25 cellular contexts compared by ENCODE assay signal in the genomic region with DNA sequence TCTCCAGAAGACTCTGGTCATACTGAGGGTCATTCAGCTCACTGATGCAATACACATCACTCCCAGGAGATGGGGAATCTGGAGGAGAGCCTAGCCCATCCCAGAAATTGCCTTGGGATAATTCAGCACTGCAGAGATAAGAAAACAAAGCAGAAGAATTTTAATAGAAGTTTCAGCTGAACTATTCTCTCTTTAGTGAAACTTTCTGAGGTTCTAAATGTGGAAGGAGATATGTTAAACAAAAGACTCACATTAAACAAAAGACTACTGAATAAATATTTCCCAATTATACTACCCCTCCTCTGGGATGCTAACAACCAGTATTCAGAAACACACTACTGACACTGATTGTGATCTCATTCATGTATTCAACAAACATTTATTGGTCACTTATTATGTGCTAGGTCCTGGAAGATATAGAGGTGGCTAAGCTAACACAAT. TPM values are rescaled to one million over a fixed set of nuclear protein-coding genes. Genes with fewer than 3 reads are reported as not detected.
DNase-seq lines count a peak whose midpoint lies in the region; ATAC-seq and TF ChIP-seq lines count a peak whose summit lies in the region.
"Had no signal": no experiment of that assay in that cellular context is flagged by ENCODE, and none has a peak within 500 bp of the region (broad histone marks: within the 10 kb centered on the region; RNA-seq: fewer than 3 reads in every experiment).

No MANE protein-coding gene starts in this region.

- H3K79me1 ChIP-seq in IMR-90 (ENCODE audit: low read depth in 1 of 2, low read length in 2 of 2): peaks cover 0 to 3% of the 10 kb centered on the region in 2 experiments; a peak in 1 of 4 replicates

- no TSS peak for BruUV-seq in IMR-90 (replicated peaks; lab: Mats Ljungman, UMichigan)

- H3K9me3 Mint-ChIP-seq in chondrocyte (ENCODE audit: low read depth) (no peaks in the 10 kb centered on the region), neural crest cell (no peaks in the 10 kb centered on the region)
- H3K9me3 Mint-ChIP-seq: activated B cell treated with CpG ODN at 0.5 μM for 24 hours; central memory CD8-positive, alpha-beta T cell; nephron had no signal

- no peak overlapping the region for H3K56ac ChIP-seq in IMR-90 (ENCODE audit: extremely low read depth, insufficient read depth, low read length)

- no peak for TF ChIP-seq POLR2A in IMR-90 (IDR thresholded peaks at IDR 0.05; ENCODE audit: low read depth, low read length)

- intact Hi-C loops in IMR-90 (cut with micrococcal nuclease): no loop called here
- intact Hi-C loops in head of caudate nucleus (cut with DNase I): no loop called here

- peaks cover 6% of the 10 kb centered on the region for H3K4me1 Mint-ChIP-seq in chondrocyte (ENCODE audit: low read depth)
- H3K4me1 Mint-ChIP-seq in neural crest cell: no peaks in the 10 kb centered on the region
- H3K4me1 Mint-ChIP-seq: activated B cell treated with CpG ODN at 0.5 μM for 24 hours; central memory CD8-positive, alpha-beta T cell; nephron had no signal

- H3K27me3 Mint-ChIP-seq in chondrocyte (ENCODE audit: low read depth): no peaks in the 10 kb centered on the region
- no peaks in the 10 kb centered on the region for H3K27me3 Mint-ChIP-seq in neural crest cell (ENCODE audit: low read depth)
- H3K27me3 Mint-ChIP-seq: activated B cell treated with CpG ODN at 0.5 μM for 24 hours; central memory CD8-positive, alpha-beta T cell had no signal

- DNase-seq in BE2C (no peak), IMR-90 (peak; percentile 35), chondrocyte (ENCODE audit: low spot score) (no peak), neural crest cell (ENCODE audit: low read depth, low spot score) (no peak), head of caudate nucleus (no peak), NCI-H2227 treated with DMSO at 0.1 percent for 48 hours (lab: John Stamatoyannopoulos, UW) (no peak)
- no peak for DNase-seq in activated CD8-positive, alpha-beta memory T cell treated with anti-CD3 and anti-CD28 coated beads for 24 hours
- DNase-seq: activated B cell treated with CpG ODN at 0.5 μM for 24 hours; activated CD4-positive, alpha-beta T cell treated with anti-CD3 and anti-CD28 coated beads, Interleukin-2, amount 50 U/mL, for 48 hours; activated naive CD4-positive, alpha-beta T cell treated with Interleukin-2 at 50 U/mL for 16 hours; activated T-cell treated with anti-CD3 and anti-CD28 coated beads for 4 hours; amygdala; effector CD4-positive, alpha-beta T cell; MM.1S; NCI-H146; NCI-H82; small intestine; stimulated activated naive CD4-positive, alpha-beta T cell treated with Interleukin-2 at 50 U/mL for 16 hours; T-helper 2 cell; tibial artery had no signal

- H3K27me3 ChIP-seq in BE2C (no peaks in the 10 kb centered on the region), IMR-90 (ENCODE audit: control insufficient read depth, insufficient read depth, low read length) (no peaks in the 10 kb centered on the region)
- H3K27me3 ChIP-seq: SJSA1, tibial artery had no signal

- H2AK9ac ChIP-seq in IMR-90 (replicated peaks; ENCODE audit: low read depth, low read length, poor library complexity): no peak overlapping the region

- no peak overlapping the region for H4K8ac ChIP-seq in IMR-90 (ENCODE audit: low read depth in 2 of 2, low read length in 2 of 2)

- no peak overlapping the region for H3K18ac ChIP-seq in IMR-90 (ENCODE audit: low read depth, low read length)

- H2BK20ac ChIP-seq in IMR-90 (ENCODE audit: low read depth, low read length): no peak overlapping the region

- no peak overlapping the region for H2BK120ac ChIP-seq in IMR-90 (ENCODE audit: low read depth, low read length)

- no peaks in the 10 kb centered on the region; the same call in 1 of the 2 replicates for H3K9me1 ChIP-seq in IMR-90 (ENCODE audit: insufficient read depth, low read length)

- H4K5ac ChIP-seq in IMR-90 (ENCODE audit: low read depth, low read length): no peak overlapping the region

- H3K14ac ChIP-seq in IMR-90 (replicated peaks; ENCODE audit: low read depth, low read length): no peak overlapping the region

- in situ Hi-C loops in IMR-90 (cut with MboI; ENCODE audit: low sequenced_read_pairs): no loop called here

- H3K36me3 ChIP-seq in BE2C: peaks cover 13% of the 10 kb centered on the region
- H3K36me3 ChIP-seq in IMR-90 (ENCODE audit: control insufficient read depth, insufficient read depth, low read length): peaks cover 3% of the 10 kb centered on the region
- H3K36me3 ChIP-seq: SJSA1 had no signal

- ATAC-seq in IMR-90 (ENCODE audit: low read depth) (peak; percentile 37; the same call in 1 of the 2 replicates), HG03108 (IDR thresholded peaks at IDR 0.05; ENCODE audit: unreplicated experiment) (no peak)
- ATAC-seq: Panc1 had no signal

- H3K27ac Mint-ChIP-seq in chondrocyte (ENCODE audit: unreplicated experiment): peak overlapping the region; percentile 32
- H3K27ac Mint-ChIP-seq in neural crest cell (ENCODE audit: unreplicated experiment): peak overlapping the region; percentile 63
- H3K27ac Mint-ChIP-seq: activated B cell treated with CpG ODN at 0.5 μM for 24 hours, nephron had no signal

- H3K4ac ChIP-seq in IMR-90 (ENCODE audit: low read depth, low read length): no peak overlapping the region

- H2AK5ac ChIP-seq in IMR-90 (ENCODE audit: low read depth, low read length): no peak overlapping the region

- peak overlapping the region; percentile 58 for H2BK5ac ChIP-seq in IMR-90 (ENCODE audit: low read depth, low read length, poor library complexity, severe bottlenecking)

- H3K4me1 ChIP-seq in BE2C: no peaks in the 10 kb centered on the region
- peaks cover 2% of the 10 kb centered on the region; the same call in 1 of the 2 replicates for H3K4me1 ChIP-seq in IMR-90 (ENCODE audit: control insufficient read depth, insufficient read depth, low read length)
- H3K4me1 ChIP-seq: SJSA1, tibial artery had no signal

- H3K36me3 Mint-ChIP-seq in chondrocyte (ENCODE audit: low read depth): peaks cover 1% of the 10 kb centered on the region
- peaks cover 19% of the 10 kb centered on the region for H3K36me3 Mint-ChIP-seq in neural crest cell (ENCODE audit: low read depth)

- no peak overlapping the region for H2AFZ ChIP-seq in IMR-90 (replicated peaks; ENCODE audit: low read length, poor library complexity)

- POLR2A ChIA-PET in IMR-90 (lab: Charles Lee; ENCODE audit: unreplicated experiment): interaction anchor here (0.6 kb wide), 1 partner anchor 867 kb away, joined by 9 read pairs; no protein-coding TSS in a partner anchor

- H3K9ac ChIP-seq in IMR-90 (ENCODE audit: low read depth, low read length): no peak overlapping the region

- H3K27ac ChIP-seq in IMR-90 (ENCODE audit: insufficient read depth, low read length): no peak overlapping the region
- H3K27ac ChIP-seq: SJSA1, tibial artery had no signal

- TF ChIP-seq CTCF in BE2C (IDR thresholded peaks at IDR 0.05; ENCODE audit: low read depth, low read length): peak; percentile 33; the same call in 1 of the 2 replicates
- TF ChIP-seq CTCF in IMR-90 (conservative IDR thresholded peaks at IDR 0.05; ENCODE audit: low read depth, low read length): peak; percentile 21; the same call in 1 of the 2 replicates
- TF ChIP-seq CTCF in chondrocyte (IDR thresholded peaks at IDR 0.05): peak; percentile 21
- TF ChIP-seq CTCF in neural crest cell (conservative IDR thresholded peaks at IDR 0.05): no peak

- H3K9me3 ChIP-seq in BE2C (no peaks in the 10 kb centered on the region), IMR-90 (ENCODE audit: control insufficient read depth, insufficient read depth, low read length) (no peaks in the 10 kb centered on the region)
- H3K9me3 ChIP-seq: SJSA1, tibial artery had no signal

- TF ChIP-seq RAD21 in IMR-90 (IDR thresholded peaks at IDR 0.05; ENCODE audit: low read length): peak; percentile 34

- CTCF ChIA-PET in IMR-90 (lab: Yijun Ruan, JAX): no interaction called here

- no peak overlapping the region for H3K4me2 ChIP-seq in IMR-90 (ENCODE audit: low read depth, low read length)

- H4K91ac ChIP-seq in IMR-90 (ENCODE audit: insufficient read depth, low read depth, low read length): no peak overlapping the region

- no peak overlapping the region for H2BK15ac ChIP-seq in IMR-90 (ENCODE audit: low read depth, low read length)

- dilution Hi-C loops in IMR-90 (cut with HindIII; ENCODE audit: low sequenced_read_pairs, unreplicated experiment): no loop called here

- H3K4me3 Mint-ChIP-seq in chondrocyte (ENCODE audit: unreplicated experiment): no peak overlapping the region
- no peak overlapping the region for H3K4me3 Mint-ChIP-seq in neural crest cell
- H3K4me3 Mint-ChIP-seq: activated B cell treated with CpG ODN at 0.5 μM for 24 hours; central memory CD8-positive, alpha-beta T cell; nephron had no signal

- H3K4me3 ChIP-seq in BE2C (ENCODE audit: low read depth, low read length) (no peak overlapping the region), IMR-90 (ENCODE audit: insufficient read depth, low read depth, low read length) (no peak overlapping the region)
- H3K4me3 ChIP-seq: SJSA1, tibial artery had no signal

- H4K20me1 ChIP-seq in IMR-90 (ENCODE audit: insufficient read depth, low read length): no peaks in the 10 kb centered on the region

- H3K23ac ChIP-seq in IMR-90 (ENCODE audit: low read depth, low read length): no peak overlapping the region

TF ChIP-seq in IMR-90, 13 proteins besides CTCF, POLR2A, EP300 and RAD21:
- TF ChIP-seq NFE2L2 (IDR thresholded peaks at IDR 0.05; ENCODE audit: low read depth, low read length): no peak
- TF ChIP-seq MXI1 (IDR thresholded peaks at IDR 0.05; ENCODE audit: borderline replicate concordance, low read depth, low read length): no peak
- no peak for TF ChIP-seq CEBPB (IDR thresholded peaks at IDR 0.05; ENCODE audit: low read depth, low read length)
- no peak for TF ChIP-seq CHD1 (IDR thresholded peaks at IDR 0.05; ENCODE audit: low read depth, low read length)
- no peak for TF ChIP-seq MAFK (IDR thresholded peaks at IDR 0.05; ENCODE audit: low read depth, low read length)
- no peak for TF ChIP-seq BHLHE40 (IDR thresholded peaks at IDR 0.05; ENCODE audit: low read depth, low read length)
- TF ChIP-seq FOS (IDR thresholded peaks at IDR 0.05; ENCODE audit: low read depth, low read length): no peak
- TF ChIP-seq SMC3 (IDR thresholded peaks at IDR 0.05; ENCODE audit: low read depth, low read length): peak; percentile 28; the same call in 1 of the 2 replicates

RNA-seq across cellular contexts. Expression of a gene that starts 47.8 kb away (rescaled TPM):
- 20.4 TPM for polyA plus RNA-seq in BE2C (2012; ENCODE audit: insufficient read depth, insufficient read length, low read depth)
- total RNA-seq in IMR-90 (2012; rRNA removed) (15.0 and 19.2 TPM in 2 replicates), chondrocyte (14.7 to 28.0 TPM (median 16.3 TPM) in 3 replicates), neural crest cell (39.2 and 41.9 TPM in 2 replicates)
- polyA plus RNA-seq in IMR-90 (2012; rRNA removed): 11.1 and 11.4 TPM in 2 replicates
- 3.5 and 4.5 TPM in 2 replicates for polyA plus RNA-seq in IMR-90 (2012; cell fraction: cytosol; rRNA removed)
- 12.9 and 16.6 TPM in 2 replicates for polyA plus RNA-seq in IMR-90 (2012; cell fraction: nucleus; rRNA removed; ENCODE audit: low replicate concordance)

RNA-seq across cellular contexts. Expression of a gene that starts 48.1 kb away (rescaled TPM):
- polyA plus RNA-seq in BE2C (2012; ENCODE audit: insufficient read depth, insufficient read length, low read depth): 116 TPM
- 38.9 and 42.3 TPM in 2 replicates for total RNA-seq in IMR-90 (2012; rRNA removed)
- polyA plus RNA-seq in IMR-90 (2012; rRNA removed): 89.5 and 100 TPM in 2 replicates
- 61.0 and 103 TPM in 2 replicates for polyA plus RNA-seq in IMR-90 (2012; cell fraction: cytosol; rRNA removed)
- polyA plus RNA-seq in IMR-90 (2012; cell fraction: nucleus; rRNA removed; ENCODE audit: low replicate concordance): 85.4 and 105 TPM in 2 replicates
- total RNA-seq in chondrocyte: 40.5 to 76.2 TPM (median 71.6 TPM) in 3 replicates
- 46.0 and 53.4 TPM in 2 replicates for total RNA-seq in neural crest cell
